8 cellular contexts compared by ENCODE assay signal in genomic region chr9:62801961-62802718, GRCh38.
DNase-seq lines count a peak whose midpoint lies in the region; FAIRE-seq and TF ChIP-seq lines count a peak whose summit lies in the region.
"Not testable (repeated sequence)": the region's sequence is repeated elsewhere in the genome, so short reads cannot be mapped to it uniquely, and the experiment has no call there.

No MANE protein-coding gene starts in this region.

- H3K36me3 ChIP-seq in GM23248 (ENCODE audit: low read depth); bronchial epithelial cell (ENCODE audit: control insufficient read depth, insufficient read depth, low read length); hepatocyte (replicated peaks; ENCODE audit: insufficient read depth, low read depth); parathyroid adenoma (ENCODE audit: control insufficient read depth, insufficient read depth, low read length); thyroid gland: not testable (repeated sequence)

- H3K4me2 ChIP-seq in GM23248 (ENCODE audit: unreplicated experiment) (peak overlapping the region; percentile 91), hepatocyte (peak overlapping the region; percentile 66), parathyroid adenoma (ENCODE audit: low read length) (peak overlapping the region; percentile 9)

- DNase-seq in GM12891 (ENCODE audit: insufficient read length, low spot score) (peak; percentile 93), GM23248 (peak; percentile 92), HL-60 (ENCODE audit: low read depth in 1 of 2, low spot score in 1 of 2) (peak; percentile 83 to 92), bronchial epithelial cell (ENCODE audit: low read depth) (peak; percentile 31), hepatocyte (ENCODE audit: low spot score) (peak; percentile 95), thyroid gland (peak; percentile 62 to 78)
- DNase-seq in activated CD4-positive, CD25-positive, alpha-beta regulatory T cell treated with anti-CD3 and anti-CD28 coated beads, Interleukin-2, amount 50 U/mL, for 72 hours, result peak; percentile 63

- not testable (repeated sequence) for FAIRE-seq in GM12891 (lab: Jason Lieb, UNC); bronchial epithelial cell (lab: Jason Lieb, UNC)

- peak; percentile 85 for TF ChIP-seq POLR2A in GM12891 (IDR thresholded peaks at IDR 0.05; ENCODE audit: low read depth, low read length)
- not testable (repeated sequence) for TF ChIP-seq POLR2A in thyroid gland (IDR thresholded peaks at IDR 0.05)

- peaks cover 19% of the 10 kb centered on the region for H3K4me1 ChIP-seq in GM23248 (ENCODE audit: insufficient read depth)
- peaks cover 15% of the 10 kb centered on the region for H3K4me1 ChIP-seq in hepatocyte (ENCODE audit: insufficient read depth)
- H3K4me1 ChIP-seq in parathyroid adenoma, result not testable (repeated sequence)
- H3K4me1 ChIP-seq in thyroid gland, result peaks cover 10 to 37% of the 10 kb centered on the region in 2 donors

- H3K27me3 ChIP-seq in GM23248 (replicated peaks; ENCODE audit: insufficient read depth); HL-60 (ENCODE audit: insufficient read depth, poor library complexity, severe bottlenecking); bronchial epithelial cell (ENCODE audit: control insufficient read depth, insufficient read depth, low read length); parathyroid adenoma (ENCODE audit: control insufficient read depth, insufficient read depth, low read length): not testable (repeated sequence)
- peaks cover 50% of the 10 kb centered on the region for H3K27me3 ChIP-seq in hepatocyte
- H3K27me3 ChIP-seq in thyroid gland, result peaks cover 17% of the 10 kb centered on the region

- H4K20me1 ChIP-seq in GM23248 (ENCODE audit: insufficient read depth); hepatocyte (ENCODE audit: insufficient read depth, poor library complexity, severe bottlenecking): not testable (repeated sequence)

- not testable (repeated sequence) for H3K9me2 ChIP-seq in GM23248 (ENCODE audit: insufficient read depth); hepatocyte (replicated peaks; ENCODE audit: insufficient read depth)

- H2AFZ ChIP-seq in GM23248, result peak overlapping the region; percentile 83
- peak overlapping the region; percentile 51 for H2AFZ ChIP-seq in hepatocyte
- H2AFZ ChIP-seq in parathyroid adenoma, result peak overlapping the region; percentile 92

- peak overlapping the region; percentile 86 for H3K9ac ChIP-seq in GM23248
- peak overlapping the region; percentile 38 for H3K9ac ChIP-seq in parathyroid adenoma

- in situ Hi-C loops in GM23248 (cut with MboI), result not testable (repeated sequence)

- intact Hi-C loops in thyroid gland (cut with DNase I), result not testable (repeated sequence)

- not testable (repeated sequence) for H3F3A ChIP-seq in GM23248 (ENCODE audit: insufficient read depth)

- not testable (repeated sequence) for H3K9me3 ChIP-seq in GM23248 (ENCODE audit: low read depth); hepatocyte (ENCODE audit: low read depth); parathyroid adenoma (ENCODE audit: control insufficient read depth, low read length); thyroid gland

- not testable (repeated sequence) for H3K79me2 ChIP-seq in GM23248 (ENCODE audit: insufficient read depth); hepatocyte; parathyroid adenoma

- H3K4me3 ChIP-seq in GM23248, result peak overlapping the region; percentile 72
- H3K4me3 ChIP-seq in HL-60 (replicated peaks; ENCODE audit: insufficient read depth, low read length), result peak overlapping the region; percentile 69
- peak overlapping the region; percentile 82 for H3K4me3 ChIP-seq in bronchial epithelial cell (ENCODE audit: low read depth, low read length)
- H3K4me3 ChIP-seq in hepatocyte, result peak overlapping the region; percentile 18
- H3K4me3 ChIP-seq in parathyroid adenoma (ENCODE audit: low read depth, low read length), result not testable (repeated sequence)
- peak overlapping the region in 2 of 3 donors; percentile 32 to 42 for H3K4me3 ChIP-seq in thyroid gland (replicated peaks in 1 of 3)

- H3K27ac ChIP-seq in GM23248 (peak overlapping the region; percentile 61), HL-60 (replicated peaks) (peak overlapping the region; percentile 85), hepatocyte (peak overlapping the region; percentile 21), parathyroid adenoma (peak overlapping the region; percentile 79), thyroid gland (peak overlapping the region; percentile 45 to 62 (median 48))

- not testable (repeated sequence) for TF ChIP-seq CTCF in HL-60 (IDR thresholded peaks at IDR 0.05; ENCODE audit: insufficient read depth, low read length); bronchial epithelial cell (IDR thresholded peaks at IDR 0.05; ENCODE audit: insufficient read depth, low read length, severe bottlenecking); hepatocyte (IDR thresholded peaks at IDR 0.05; ENCODE audit: poor library complexity)
- TF ChIP-seq CTCF in parathyroid adenoma (IDR thresholded peaks at IDR 0.05), result peak; percentile 14
- TF ChIP-seq CTCF in thyroid gland (IDR thresholded peaks at IDR 0.05), result peak in 1 of 6 experiments; percentile 9

- WGBS in GM23248 (ENCODE audit: low coverage in 1 of 2, low lambda C conversion rate in 2 of 2, missing lambda C conversion rate in 2 of 2), 2 experiments, result 4 to 5% methylated on average over 61 to 63 of the region's 63 CpGs
- 8% methylated on average over 62 of the region's 63 CpGs for WGBS in hepatocyte (ENCODE audit: low lambda C conversion rate, missing lambda C conversion rate)
- WGBS in thyroid gland, 2 donors, result 3 to 10% methylated on average over 52 to 63 of the region's 63 CpGs

TF ChIP-seq in GM12891, 5 proteins besides CTCF, POLR2A, EP300 and RAD21:
- TF ChIP-seq POLR2AphosphoS5 (IDR thresholded peaks at IDR 0.05; ENCODE audit: low read depth, low read length), result peak; percentile 76; the same call in 1 of the 2 replicates
- peak; percentile 75 for TF ChIP-seq TAF1 (IDR thresholded peaks at IDR 0.05; ENCODE audit: low read depth, low read length)

Comparison
In these comparisons a context has a peak if more than half of its experiments do, and no peak if none do; other contexts are left out.
1. DNase-seq: peak in every context shown above with its lines; median percentile 95 in hepatocyte; 93 in GM12891; 92 in GM23248; 88 in HL-60; 70 in thyroid gland; 63 in activated CD4-positive, CD25-positive, alpha-beta regulatory T cell treated with anti-CD3 and anti-CD28 coated beads, Interleukin-2, amount 50 U/mL, for 72 hours; 31 in bronchial epithelial cell.
2. H3K27ac ChIP-seq: peak in every context shown above with its lines; median percentile 85 in HL-60; 79 in parathyroid adenoma; 61 in GM23248; 48 in thyroid gland; 21 in hepatocyte.
3. H3K4me2 ChIP-seq: peak in every context shown above with its lines; median percentile 91 in GM23248; 66 in hepatocyte; 9 in parathyroid adenoma.